26 cellular contexts compared by ENCODE assay signal in the genomic region with DNA sequence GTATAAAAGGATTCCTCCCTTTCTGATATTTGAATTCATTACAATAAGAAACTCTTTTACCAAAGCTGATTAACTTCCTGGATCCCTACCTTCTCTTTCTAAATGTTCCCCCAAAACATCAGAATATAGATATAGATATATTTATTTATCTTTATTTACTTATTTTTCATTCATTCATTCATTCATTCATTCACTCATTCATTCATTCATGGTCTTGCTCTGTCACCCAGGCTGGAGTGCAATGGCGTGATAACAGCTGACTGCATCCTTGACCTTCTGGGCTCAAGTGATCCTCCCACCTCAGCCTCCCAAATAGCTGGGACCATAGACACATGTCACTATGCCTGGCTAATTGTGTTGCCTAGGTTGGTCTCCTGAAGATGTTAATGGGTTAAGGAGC.
"Had no signal": no experiment of that assay in that cellular context is flagged by ENCODE, and none has a peak within 500 bp of the region (broad histone marks: within the 10 kb centered on the region; RNA-seq: fewer than 3 reads in every experiment).

No MANE protein-coding gene starts in this region.

- H3K4me3 ChIP-seq: stomach, suprapubic skin, testis, thoracic aorta, thyroid gland, tibial artery, transverse colon, upper lobe of left lung, upper lobe of right lung, uterus, vagina had no signal

- FAIRE-seq: urothelium cell line had no signal

- H3K4me1 ChIP-seq: suprapubic skin, thyroid gland, transverse colon, upper lobe of left lung, upper lobe of right lung, uterus, vagina had no signal

- H3K9me3 ChIP-seq: testis, thyroid gland, upper lobe of right lung had no signal

- H3K27me3 ChIP-seq: stomach, suprapubic skin, testis, thyroid gland, tibial artery, transverse colon, upper lobe of left lung, upper lobe of right lung, uterus, vagina had no signal

- DNase-seq: stimulated activated CD4-positive, alpha-beta T cell treated with anti-CD3 and anti-CD28 coated beads, Interleukin-2, amount 100 ng/mL, for 48 hours; stimulated activated CD4-positive, alpha-beta T cell treated with anti-CD3 and anti-CD28 coated beads, Interleukin-4, amount 100 ng/mL, for 1 hour; stimulated activated CD4-positive, alpha-beta T cell treated with anti-CD3 and anti-CD28 coated beads, Interleukin-4, amount 100 ng/mL, for 24 hours; stimulated activated CD4-positive, alpha-beta T cell treated with anti-CD3 and anti-CD28 coated beads, Interleukin-4, amount 100 ng/mL, for 4 hours; stimulated activated CD8-positive, alpha-beta memory T cell treated with anti-CD3 and anti-CD28 coated beads, Interleukin-4, amount 100 ng/mL, for 48 hours; stimulated activated naive B cell treated with anti-CD40 and anti-IgM and Interleukin-4, amounts not matched to agents 10 μg/mL and 1 μg/mL and 100 μg/mL, for 72 hours; stimulated activated naive CD4-positive, alpha-beta T cell; stimulated activated naive CD4-positive, alpha-beta T cell treated with Interleukin-2 at 50 U/mL for 16 hours; stimulated activated naive CD8-positive, alpha-beta T cell treated with anti-CD3 and anti-CD28 coated beads, Interleukin-15, amount 100 ng/mL, for 72 hours; stimulated activated naive CD8-positive, alpha-beta T cell treated with anti-CD3 and anti-CD28 coated beads, Interleukin-15, Interleukin-2, amounts not matched to agents 100 U/mL and 50 U/mL, for 24 hours; stomach; substantia nigra; testis; thyroid gland; tibial artery; transverse colon; trophoblast cell; upper lobe of left lung; upper lobe of right lung; uterus had no signal

- H3K27ac ChIP-seq: stomach, suprapubic skin, testis, thoracic aorta, thyroid gland, tibial artery, transverse colon, upper lobe of left lung, upper lobe of right lung, uterus, vagina had no signal

- ATAC-seq: stimulated activated effector memory CD8-positive, alpha-beta T cell treated with anti-CD3 and anti-CD28 coated beads, Interleukin-12 subunit alpha, Interleukin-12 subunit beta, amount 100 ng/mL, for 72 hours; stimulated activated memory B cell treated with anti-CD40 and anti-IgM and Interleukin-4, amounts not matched to agents 10 μg/mL and 1 μg/mL and 100 μg/mL, for 72 hours; stimulated activated naive B cell treated with anti-CD40 and anti-IgM and Interleukin-4, amounts not matched to agents 10 μg/mL and 1 μg/mL and 100 μg/mL, for 72 hours; stimulated activated naive CD8-positive, alpha-beta T cell treated with anti-CD3 and anti-CD28 coated beads, Interleukin-15, amount 100 ng/mL, for 72 hours; stimulated activated naive CD8-positive, alpha-beta T cell treated with anti-CD3 and anti-CD28 coated beads, Interleukin-15, Interleukin-2, amounts not matched to agents 100 U/mL and 50 U/mL, for 24 hours; upper lobe of right lung had no signal
